ENCODE assay signal across 10 cellular contexts in the genomic region with DNA sequence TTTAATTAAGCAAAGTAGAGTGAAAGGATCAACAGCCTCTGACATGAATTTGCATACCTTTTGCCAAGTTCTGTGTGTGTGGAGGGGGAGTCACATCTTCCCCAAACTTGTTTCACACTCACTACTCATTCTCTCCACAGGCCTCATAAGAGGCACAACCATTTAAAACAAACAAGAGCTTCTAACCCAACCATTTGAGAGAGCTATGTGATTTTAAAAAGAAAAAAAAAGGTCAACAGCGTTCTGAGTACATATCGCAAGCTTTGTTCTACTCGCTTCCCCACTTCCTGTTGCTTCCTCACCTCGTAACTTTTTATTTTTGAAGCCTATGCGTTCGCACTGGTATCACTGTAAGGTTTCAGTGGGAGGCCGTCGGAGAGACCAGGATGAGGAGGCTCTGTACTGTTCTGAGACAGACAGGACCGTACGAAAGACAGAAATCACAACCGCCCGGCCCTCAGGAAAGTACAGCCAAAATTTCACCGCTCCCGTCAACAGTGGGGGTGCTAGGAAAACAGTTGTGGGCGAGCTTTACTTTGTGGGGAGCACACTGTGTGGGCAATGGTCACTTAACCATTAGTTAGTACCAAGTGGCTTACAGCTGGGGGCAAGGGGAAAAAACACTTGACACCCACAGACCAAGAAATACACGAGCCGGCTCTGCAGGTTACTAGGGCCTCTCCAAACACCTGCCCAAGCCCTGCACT.
A peak's percentile ranks its signal among the peaks of the same experiment; 100 is the strongest.
DNase-seq lines count a peak whose midpoint lies in the region; ATAC-seq and TF ChIP-seq lines count a peak whose summit lies in the region.
"Had no signal": no experiment of that assay in that cellular context is flagged by ENCODE, and none has a peak within 500 bp of the region (broad histone marks: within the 10 kb centered on the region; RNA-seq: fewer than 3 reads in every experiment).

No MANE protein-coding gene starts in this region.

- no peak overlapping the region for H3K23ac ChIP-seq in mesenchymal stem cell (ENCODE audit: low read length in 2 of 2)

- peaks cover 68% of the 10 kb centered on the region for H3K79me1 ChIP-seq in mesenchymal stem cell (replicated peaks; ENCODE audit: low read length, poor library complexity, severe bottlenecking)

- no peak overlapping the region for H3K14ac ChIP-seq in mesenchymal stem cell (ENCODE audit: low read length in 2 of 2)

- H3K4me3 ChIP-seq in mesenchymal stem cell (ENCODE audit: insufficient read depth in 1 of 2, low read depth in 1 of 2, low read length in 2 of 2): no peak overlapping the region

- no peak overlapping the region for H2BK120ac ChIP-seq in mesenchymal stem cell (ENCODE audit: low read depth, low read length)

- no peak overlapping the region for H3K18ac ChIP-seq in mesenchymal stem cell (ENCODE audit: low read depth in 1 of 2, low read length in 2 of 2)

- peaks cover 4% of the 10 kb centered on the region for H3K4me1 ChIP-seq in mesenchymal stem cell (ENCODE audit: control insufficient read depth, insufficient read depth, low read depth, low read length)

- no peak overlapping the region for H2BK15ac ChIP-seq in mesenchymal stem cell (ENCODE audit: low read depth, poor library complexity, severe bottlenecking)

- no peak overlapping the region for H2BK12ac ChIP-seq in mesenchymal stem cell (ENCODE audit: low read length in 2 of 2)

- H3K36me3 ChIP-seq in KOPT-K1 (ENCODE audit: insufficient read depth, low read length) (no peaks in the 10 kb centered on the region), mesenchymal stem cell (ENCODE audit: control insufficient read depth in 1 of 2, insufficient read depth in 2 of 2, low read depth in 1 of 2, low read length in 2 of 2) (peaks cover 5% of the 10 kb centered on the region in 2 experiments)

- no peak overlapping the region for H3K4me2 ChIP-seq in mesenchymal stem cell (ENCODE audit: low read length, poor library complexity, severe bottlenecking)

- TF ChIP-seq CTCF in GM10248 (IDR thresholded peaks at IDR 0.05; ENCODE audit: control extremely low read depth, extremely low read depth, low read depth, missing control alignments) (no peak), osteocyte (IDR thresholded peaks at IDR 0.05) (no peak)

- H3K27ac Mint-ChIP-seq in activated T-helper 1 cell treated with anti-CD3 and anti-CD28 coated beads, Interleukin-12 subunit alpha, Interleukin-12 subunit beta, Interleukin-2, Interleukin-4 antibody, amounts not matched to agents 30 ng/mL and 10 ng/mL and 1 ng/mL, durations not matched to agents 14 hours and 24 hours and 36 hours: peak overlapping the region; percentile 99
- H3K27ac Mint-ChIP-seq in osteocyte (ENCODE audit: unreplicated experiment): no peak overlapping the region
- H3K27ac Mint-ChIP-seq: nephron had no signal

- H3K9ac ChIP-seq in mesenchymal stem cell (ENCODE audit: low read length): no peak overlapping the region

- H3K9me3 Mint-ChIP-seq in activated T-helper 1 cell treated with anti-CD3 and anti-CD28 coated beads, Interleukin-12 subunit alpha, Interleukin-12 subunit beta, Interleukin-2, Interleukin-4 antibody, amounts not matched to agents 30 ng/mL and 10 ng/mL and 1 ng/mL, durations not matched to agents 14 hours and 24 hours and 36 hours: no peaks in the 10 kb centered on the region
- no peaks in the 10 kb centered on the region for H3K9me3 Mint-ChIP-seq in osteocyte (ENCODE audit: unreplicated experiment)
- H3K9me3 Mint-ChIP-seq: nephron had no signal

- H4K8ac ChIP-seq in mesenchymal stem cell (ENCODE audit: low read length): no peak overlapping the region

- H3K27ac ChIP-seq in KOPT-K1 (ENCODE audit: low read depth, low read length, poor library complexity, severe bottlenecking) (peak overlapping the region; percentile 27), mesenchymal stem cell (ENCODE audit: low read length, poor library complexity, severe bottlenecking) (no peak overlapping the region)

- no peak overlapping the region for H2BK5ac ChIP-seq in mesenchymal stem cell (ENCODE audit: low read depth, low read length, poor library complexity, severe bottlenecking)

- DNase-seq in GM10248 (ENCODE audit: extremely low spot score) (peak; percentile 55), Ammon's horn (ENCODE audit: low spot score) (no peak), osteocyte (ENCODE audit: extremely low spot score, unreplicated experiment) (no peak), mesenchymal stem cell (no peak)
- peak; percentile 60 for DNase-seq in activated T-helper 1 cell treated with anti-CD3 and anti-CD28 coated beads, Interleukin-12 subunit alpha, Interleukin-12 subunit beta, Interleukin-2, Interleukin-4 antibody, amounts not matched to agents 30 ng/mL and 10 ng/mL and 1 ng/mL, durations not matched to agents 14 hours and 24 hours and 36 hours (ENCODE audit: low spot score)
- peak; percentile 45 for DNase-seq in stimulated activated CD4-positive, alpha-beta T cell treated with anti-CD3 and anti-CD28 coated beads, Interleukin-12 subunit alpha, Interleukin-12 subunit beta, amount 100 ng/mL, for 4 hours

- H3K9me3 ChIP-seq in KOPT-K1 (ENCODE audit: insufficient read depth, low read length, poor library complexity, severe bottlenecking) (no peaks in the 10 kb centered on the region), mesenchymal stem cell (ENCODE audit: control insufficient read depth, low read length) (no peaks in the 10 kb centered on the region)

- 89% methylated on average over 16 of the region's 17 CpGs for WGBS in mesenchymal stem cell

- POLR2A ChIA-PET in GM10248 (lab: Yijun Ruan, JAX): no interaction called here

- peaks cover 92% of the 10 kb centered on the region for H3K4me1 Mint-ChIP-seq in activated T-helper 1 cell treated with anti-CD3 and anti-CD28 coated beads, Interleukin-12 subunit alpha, Interleukin-12 subunit beta, Interleukin-2, Interleukin-4 antibody, amounts not matched to agents 30 ng/mL and 10 ng/mL and 1 ng/mL, durations not matched to agents 14 hours and 24 hours and 36 hours (ENCODE audit: low read depth)
- H3K4me1 Mint-ChIP-seq in osteocyte (ENCODE audit: unreplicated experiment): no peaks in the 10 kb centered on the region

- H3K36me3 Mint-ChIP-seq in activated T-helper 1 cell treated with anti-CD3 and anti-CD28 coated beads, Interleukin-12 subunit alpha, Interleukin-12 subunit beta, Interleukin-2, Interleukin-4 antibody, amounts not matched to agents 30 ng/mL and 10 ng/mL and 1 ng/mL, durations not matched to agents 14 hours and 24 hours and 36 hours (ENCODE audit: low read depth): peaks cover 23% of the 10 kb centered on the region
- H3K36me3 Mint-ChIP-seq in osteocyte (ENCODE audit: unreplicated experiment): no peaks in the 10 kb centered on the region

- peak overlapping the region; percentile 78 for H3K4me3 Mint-ChIP-seq in activated T-helper 1 cell treated with anti-CD3 and anti-CD28 coated beads, Interleukin-12 subunit alpha, Interleukin-12 subunit beta, Interleukin-2, Interleukin-4 antibody, amounts not matched to agents 30 ng/mL and 10 ng/mL and 1 ng/mL, durations not matched to agents 14 hours and 24 hours and 36 hours
- H3K4me3 Mint-ChIP-seq in osteocyte (ENCODE audit: unreplicated experiment): no peak overlapping the region
- H3K4me3 Mint-ChIP-seq: nephron had no signal

- no peak overlapping the region for H2AK5ac ChIP-seq in mesenchymal stem cell (ENCODE audit: low read length, severe bottlenecking)

- CTCF ChIA-PET in GM10248 (lab: Yijun Ruan, JAX): interaction anchor here (0.8 to 2.2 kb wide), 10 partner anchors 11 to 130 kb away, joined by 3 to 8 read pairs (median 3); no protein-coding TSS in a partner anchor

- intact Hi-C loops in activated T-helper 1 cell treated with anti-CD3 and anti-CD28 coated beads, Interleukin-12 subunit alpha, Interleukin-12 subunit beta, Interleukin-2, Interleukin-4 antibody, amounts not matched to agents 30 ng/mL and 10 ng/mL and 1 ng/mL, durations not matched to agents 14 hours and 24 hours and 36 hours (cut with micrococcal nuclease): loop anchor here (1.0 to 2.0 kb wide), 14 partner anchors 12 to 784 kb away; partner anchors contain the start of genes RPL7L1 and TRERF1

- no peak overlapping the region for H3K4ac ChIP-seq in mesenchymal stem cell (ENCODE audit: low read depth in 1 of 2, low read length in 2 of 2)

- no peak overlapping the region for H4K91ac ChIP-seq in mesenchymal stem cell (ENCODE audit: low read length)

- H3K27me3 ChIP-seq in mesenchymal stem cell (ENCODE audit: control insufficient read depth in 1 of 2, insufficient read depth in 1 of 2, low read length in 2 of 2): no peaks in the 10 kb centered on the region

- H2AFZ ChIP-seq in mesenchymal stem cell (ENCODE audit: low read depth, low read length): no peak overlapping the region

- H3K27me3 Mint-ChIP-seq in activated T-helper 1 cell treated with anti-CD3 and anti-CD28 coated beads, Interleukin-12 subunit alpha, Interleukin-12 subunit beta, Interleukin-2, Interleukin-4 antibody, amounts not matched to agents 30 ng/mL and 10 ng/mL and 1 ng/mL, durations not matched to agents 14 hours and 24 hours and 36 hours (ENCODE audit: insufficient read depth): no peaks in the 10 kb centered on the region
- no peaks in the 10 kb centered on the region for H3K27me3 Mint-ChIP-seq in osteocyte (ENCODE audit: unreplicated experiment)

- ATAC-seq in GM21737 (IDR thresholded peaks at IDR 0.05; ENCODE audit: unreplicated experiment): no peak
- ATAC-seq: Right ventricle myocardium inferior had no signal

Comparison
In these comparisons a context has a peak if more than half of its experiments do, and no peak if none do; other contexts are left out.
1. DNase-seq: peak in GM10248 (single experiment), activated T-helper 1 cell treated with anti-CD3 and anti-CD28 coated beads, Interleukin-12 subunit alpha, Interleukin-12 subunit beta, Interleukin-2, Interleukin-4 antibody, amounts not matched to agents 30 ng/mL and 10 ng/mL and 1 ng/mL, durations not matched to agents 14 hours and 24 hours and 36 hours (single experiment) and stimulated activated CD4-positive, alpha-beta T cell treated with anti-CD3 and anti-CD28 coated beads, Interleukin-12 subunit alpha, Interleukin-12 subunit beta, amount 100 ng/mL, for 4 hours (single experiment); none in Ammon's horn (single experiment), osteocyte (single experiment) and mesenchymal stem cell (single experiment).